8 cellular contexts compared by ENCODE assay signal in genomic region chr14:96424104-96424989, GRCh38. TPM values are rescaled to one million over a fixed set of nuclear protein-coding genes. Genes with fewer than 3 reads are reported as not detected.
DNase-seq lines count a peak whose midpoint lies in the region; TF ChIP-seq lines count a peak whose summit lies in the region.

No MANE protein-coding gene starts in this region.

- DNase-seq in activated CD4-positive, alpha-beta T cell treated with anti-CD3 and anti-CD28 coated beads for 1 hour = peak; percentile 9
- no peak for DNase-seq in activated CD4-positive, alpha-beta T cell treated with anti-CD3 and anti-CD28 coated beads, Interleukin-2, amount 50 U/mL, for 4 hours
- peak; percentile 58 for DNase-seq in HEK293T (ENCODE audit: extremely low spot score)
- peak; percentile 60 for DNase-seq in MV-4-11 (lab: John Stamatoyannopoulos, UW)
- DNase-seq in SK-N-MC (ENCODE audit: low read depth, low spot score) = peak; percentile 73
- peak; percentile 74 for DNase-seq in MCF 10A (ENCODE audit: unreplicated experiment)
- DNase-seq in iPS-NIHi11 (ENCODE audit: low spot score) = peak; percentile 62

- H3K9ac ChIP-seq in SK-N-MC (ENCODE audit: insufficient read length) = no peak overlapping the region

- no peaks in the 10 kb centered on the region for H3K27me3 Mint-ChIP-seq in MCF 10A (ENCODE audit: insufficient read depth, unreplicated experiment)

- CTCF ChIA-PET in HEK293T (lab: Yijun Ruan, JAX) = interaction anchor here (0.6 to 0.7 kb wide), 3 partner anchors 9 to 126 kb away, joined by 3 to 5 read pairs (median 3); no protein-coding TSS in a partner anchor
- CTCF ChIA-PET in MCF 10A (lab: Yijun Ruan, JAX) = interaction anchor here (0.5 to 2.9 kb wide), 13 partner anchors 12 to 326 kb away, joined by 3 to 25 read pairs (median 4); no protein-coding TSS in a partner anchor

- intact Hi-C loops in MCF 10A (cut with micrococcal nuclease) = loop anchor here (1.0 to 5.0 kb wide), 5 partner anchors 62 to 427 kb away; no protein-coding TSS in a partner anchor

- H3K36me3 Mint-ChIP-seq in MCF 10A (ENCODE audit: insufficient read depth, unreplicated experiment) = no peaks in the 10 kb centered on the region

- H3K4me1 Mint-ChIP-seq in MCF 10A (ENCODE audit: insufficient read depth, unreplicated experiment) = no peaks in the 10 kb centered on the region

- peak overlapping the region; percentile 64 for H3K4me3 Mint-ChIP-seq in MCF 10A (ENCODE audit: unreplicated experiment)

- H3K27ac ChIP-seq in SK-N-MC = no peak overlapping the region
- H3K27ac ChIP-seq in skin epidermis = peak overlapping the region in 4 of 21 experiments; percentile 6 to 57 (median 32)

- no peak overlapping the region for H3K4me3 ChIP-seq in SK-N-MC
- peak overlapping the region; percentile 16 to 45 (median 35) for H3K4me3 ChIP-seq in skin epidermis

- H3K9me3 Mint-ChIP-seq in MCF 10A (ENCODE audit: unreplicated experiment) = no peaks in the 10 kb centered on the region

- BruUV-seq in MCF 10A (replicated peaks; lab: Mats Ljungman, UMichigan) = no TSS peak

- H3K36me3 ChIP-seq in SK-N-MC (ENCODE audit: insufficient read depth, low read length) = no peaks in the 10 kb centered on the region

- H3K27ac Mint-ChIP-seq in MCF 10A (ENCODE audit: low read depth, unreplicated experiment) = no peak overlapping the region

- peak; percentile 66 for TF ChIP-seq CTCF in MCF 10A (IDR thresholded peaks at IDR 0.05; ENCODE audit: unreplicated experiment)

- POLR2A ChIA-PET in HEK293T (lab: Yijun Ruan, JAX) (no interaction called here), MCF 10A (lab: Yijun Ruan, JAX) (interaction anchor here (0.6 to 0.7 kb wide), 2 partner anchors 77 to 93 kb away, joined by 3 to 4 read pairs; no protein-coding TSS in a partner anchor)

- H3K9me3 ChIP-seq in SK-N-MC (ENCODE audit: low read depth, low read length) = no peaks in the 10 kb centered on the region

TF ChIP-seq in HEK293T, 16 proteins besides CTCF, POLR2A, EP300 and RAD21:
- TF ChIP-seq ELF4 (IDR thresholded peaks at IDR 0.05) = no peak
- no peak for TF ChIP-seq SUZ12 (IDR thresholded peaks at IDR 0.05)
- TF ChIP-seq HDGF (IDR thresholded peaks at IDR 0.05; ENCODE audit: borderline replicate concordance) = no peak
- no peak for TF ChIP-seq TARDBP (IDR thresholded peaks at IDR 0.05)
- TF ChIP-seq FOXM1 (IDR thresholded peaks at IDR 0.05; ENCODE audit: borderline replicate concordance) = no peak

RNA-seq across cellular contexts. Expression of gene AK7, which starts 32.4 kb away (rescaled TPM):
- total RNA-seq in MCF 10A (2022) = 0.21 and 0.52 TPM in 2 replicates

Comparison
In these comparisons a context has a peak if more than half of its experiments do, and no peak if none do; other contexts are left out.
1. DNase-seq: peak in activated CD4-positive, alpha-beta T cell treated with anti-CD3 and anti-CD28 coated beads for 1 hour (single experiment), HEK293T (single experiment), MV-4-11 (single experiment), SK-N-MC (single experiment), MCF 10A (single experiment) and iPS-NIHi11 (single experiment); none in activated CD4-positive, alpha-beta T cell treated with anti-CD3 and anti-CD28 coated beads, Interleukin-2, amount 50 U/mL, for 4 hours (0 of 2).